ENCODE assay signal across 8 cellular contexts in the genomic region with DNA sequence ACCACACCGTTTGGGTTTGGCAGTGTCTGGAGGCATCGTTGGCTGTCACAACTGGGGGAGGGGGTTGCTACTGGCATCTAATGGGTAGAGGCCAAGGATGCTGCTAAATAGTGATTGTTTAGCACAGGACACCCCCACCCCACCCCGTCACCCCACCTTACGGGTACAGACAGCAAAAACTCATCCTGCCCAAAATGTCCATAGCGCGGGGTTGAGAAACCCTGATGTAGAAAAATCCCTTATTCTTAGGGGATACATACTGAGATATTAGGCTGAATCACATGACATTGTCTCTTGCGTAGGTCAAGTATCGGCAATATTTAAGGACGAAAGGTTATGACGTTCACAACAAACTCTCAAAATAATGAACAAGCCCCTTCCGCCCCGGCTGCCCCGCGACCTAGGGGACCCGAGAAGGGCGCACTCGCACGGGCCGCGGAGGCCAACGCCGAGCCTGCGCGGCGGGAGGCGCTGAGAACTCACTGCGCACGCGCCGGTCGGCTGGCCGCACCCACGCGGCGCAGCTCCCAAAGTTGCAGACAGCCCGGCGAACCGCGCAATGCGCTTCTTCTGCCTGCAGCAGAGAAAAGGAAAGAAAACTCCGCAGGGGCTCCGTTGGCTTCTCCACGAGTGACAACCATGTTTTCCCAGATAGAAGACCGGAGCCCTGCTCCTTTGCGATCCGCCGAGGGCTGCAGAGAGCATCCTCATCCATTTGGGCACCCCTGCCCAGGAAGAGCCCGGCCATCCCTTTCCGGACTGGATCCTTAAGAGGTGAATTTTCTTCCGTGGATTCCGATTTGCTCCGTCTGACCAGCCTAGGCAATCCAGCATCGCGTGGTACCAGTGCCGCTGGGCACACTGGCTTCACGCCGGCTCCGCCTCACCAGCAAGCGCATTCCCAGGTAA.
DNase-seq lines count a peak whose midpoint lies in the region; ATAC-seq and TF ChIP-seq lines count a peak whose summit lies in the region.

No MANE protein-coding gene starts in this region.

- H3K23ac ChIP-seq in trophoblast cell (ENCODE audit: low read length) = no peak overlapping the region

- no peaks in the 10 kb centered on the region for H3K36me3 ChIP-seq in ES-I3 (ENCODE audit: insufficient read depth, low read length)
- H3K36me3 ChIP-seq in trophoblast cell (ENCODE audit: control insufficient read depth in 1 of 2, insufficient read depth in 2 of 2, low read length in 2 of 2) = peaks cover 2% of the 10 kb centered on the region in 2 experiments
- H3K36me3 ChIP-seq in tibial nerve = no peaks in the 10 kb centered on the region

- peak overlapping the region; percentile 89 for H3K4me3 Mint-ChIP-seq in activated naive CD8-positive, alpha-beta T cell treated with anti-CD3 and anti-CD28 coated beads for 36 hours

- H3K14ac ChIP-seq in trophoblast cell (ENCODE audit: low read length) = no peak overlapping the region

- TF ChIP-seq EP300 in tibial nerve (IDR thresholded peaks at IDR 0.05) = peak in 1 of 2 donors; percentile 82

- peaks cover 25% of the 10 kb centered on the region for H3K27me3 Mint-ChIP-seq in activated naive CD8-positive, alpha-beta T cell treated with anti-CD3 and anti-CD28 coated beads for 36 hours

- DNase-seq in KG1 (lab: John Stamatoyannopoulos, UW) (peak; percentile 68), SKM-1 treated with dmso at 0.1 percent for 144 hours (lab: John Stamatoyannopoulos, UW; ENCODE audit: unreplicated experiment) (peak; percentile 69), cardiac septum (ENCODE audit: low spot score) (peak; percentile 84), trophoblast cell (peak; percentile 65 to 81), tibial nerve (ENCODE audit: low spot score in 2 of 2) (peak; percentile 44 to 55)
- peak; percentile 84 for DNase-seq in activated naive CD8-positive, alpha-beta T cell treated with anti-CD3 and anti-CD28 coated beads for 36 hours

- H3K4me1 Mint-ChIP-seq in activated naive CD8-positive, alpha-beta T cell treated with anti-CD3 and anti-CD28 coated beads for 36 hours = peaks cover 10% of the 10 kb centered on the region

- no peak overlapping the region for H2BK12ac ChIP-seq in trophoblast cell (ENCODE audit: low read length)

- peak; percentile 43 to 70 for TF ChIP-seq POLR2A in tibial nerve (IDR thresholded peaks at IDR 0.05)

- no peak overlapping the region for H2BK120ac ChIP-seq in trophoblast cell (ENCODE audit: insufficient read depth, low read length, poor library complexity)

- H2AFZ ChIP-seq in trophoblast cell (ENCODE audit: insufficient read depth, low read length, poor library complexity) = peak overlapping the region; percentile 77

- peak overlapping the region; percentile 9 for H2BK5ac ChIP-seq in trophoblast cell (ENCODE audit: low read depth, low read length, poor library complexity)

- peak overlapping the region; percentile 6 for H3K27ac ChIP-seq in trophoblast cell (ENCODE audit: low read depth, low read length)
- peak overlapping the region; percentile 68 to 92 (median 89) for H3K27ac ChIP-seq in tibial nerve

- intact Hi-C loops in cardiac septum (cut with DNase I) = loop anchor here (2.0 to 10.0 kb wide), 4 partner anchors 34 to 424 kb away; no protein-coding TSS in a partner anchor

- peak overlapping the region; percentile 50 for H4K91ac ChIP-seq in trophoblast cell (ENCODE audit: low read depth, low read length)

- H3K4ac ChIP-seq in trophoblast cell (ENCODE audit: low read depth, low read length) = peak overlapping the region; percentile 34

- H3K4me2 ChIP-seq in trophoblast cell (ENCODE audit: low read length) = peak overlapping the region; percentile 94

- TF ChIP-seq CTCF in tibial nerve (IDR thresholded peaks at IDR 0.05) = no peak

- H3K9me3 Mint-ChIP-seq in activated naive CD8-positive, alpha-beta T cell treated with anti-CD3 and anti-CD28 coated beads for 36 hours = no peaks in the 10 kb centered on the region

- WGBS in trophoblast cell (ENCODE audit: extremely low coverage, insufficient coverage, insufficient read length) = no CpG with 5 or more reads among the region's 59 CpGs
- 1 to 2% methylated on average over 50 to 54 of the region's 59 CpGs for WGBS in tibial nerve, 2 donors

- peak overlapping the region; percentile 33 for H3K18ac ChIP-seq in trophoblast cell (ENCODE audit: low read length)

- H4K12ac ChIP-seq in trophoblast cell (ENCODE audit: low read depth, low read length) = peak overlapping the region; percentile 22

- no peak overlapping the region for H2AK5ac ChIP-seq in trophoblast cell (ENCODE audit: low read length)

- H3K4me3 ChIP-seq in trophoblast cell (ENCODE audit: low read depth, low read length) = peak overlapping the region; percentile 92
- peak overlapping the region; percentile 71 to 85 (median 76) for H3K4me3 ChIP-seq in tibial nerve

- H3K9me3 ChIP-seq in ES-I3 (ENCODE audit: control insufficient read depth, insufficient read depth, low read length) (no peaks in the 10 kb centered on the region), trophoblast cell (ENCODE audit: insufficient read depth, low read depth, low read length) (no peaks in the 10 kb centered on the region), tibial nerve (no peaks in the 10 kb centered on the region)

- H3K27me3 ChIP-seq in trophoblast cell (ENCODE audit: insufficient read depth, low read length) (no peaks in the 10 kb centered on the region), tibial nerve (no peaks in the 10 kb centered on the region)

- H3K79me2 ChIP-seq in trophoblast cell (ENCODE audit: control insufficient read depth, insufficient read depth, low read length, poor library complexity) = peaks cover 6% of the 10 kb centered on the region

- peak overlapping the region; percentile 69 for H4K8ac ChIP-seq in trophoblast cell (ENCODE audit: low read depth, low read length)

- ATAC-seq in GM21825 (IDR thresholded peaks at IDR 0.05; ENCODE audit: unreplicated experiment) = peak; percentile 91

- H3K9ac ChIP-seq in ES-I3 (ENCODE audit: low read depth, low read length) = peak overlapping the region; percentile 60
- H3K9ac ChIP-seq in trophoblast cell (ENCODE audit: low read length) = peak overlapping the region; percentile 86

- H3K36me3 Mint-ChIP-seq in activated naive CD8-positive, alpha-beta T cell treated with anti-CD3 and anti-CD28 coated beads for 36 hours = no peaks in the 10 kb centered on the region

- H3K79me1 ChIP-seq in trophoblast cell (ENCODE audit: low read length) = peaks cover 6% of the 10 kb centered on the region

- H3K4me1 ChIP-seq in ES-I3 (ENCODE audit: insufficient read depth, low read length) (no peaks in the 10 kb centered on the region), trophoblast cell (ENCODE audit: control insufficient read depth in 1 of 2, insufficient read depth in 2 of 2, low read length in 2 of 2) (peaks cover 0 to 2% of the 10 kb centered on the region in 2 experiments), tibial nerve (peaks cover 0 to 71% (median 11%) of the 10 kb centered on the region in 4 donors)

- peak overlapping the region; percentile 54 for H3K27ac Mint-ChIP-seq in activated naive CD8-positive, alpha-beta T cell treated with anti-CD3 and anti-CD28 coated beads for 36 hours

Comparison
In these comparisons a context has a peak if more than half of its experiments do, and no peak if none do; other contexts are left out.
1. Peak in every context shown above with its lines: DNase-seq, ATAC-seq, H3K4me3 ChIP-seq and H3K27ac ChIP-seq.